Comparison of ENCODE assay signal across 8 cellular contexts in genomic region chr11:128886401-128887119, GRCh38. TPM values are rescaled to one million over a fixed set of nuclear protein-coding genes. Genes with fewer than 3 reads are reported as not detected.
DNase-seq lines count a peak whose midpoint lies in the region; ATAC-seq and TF ChIP-seq lines count a peak whose summit lies in the region.

No MANE protein-coding gene starts in this region.

- H3K4me3 ChIP-seq in BJ (ENCODE audit: low read depth, low read length), result no peak overlapping the region
- H3K4me3 ChIP-seq in HEK293 (ENCODE audit: low read depth, low read length), result no peak overlapping the region
- no peak overlapping the region for H3K4me3 ChIP-seq in lower leg skin (ENCODE audit: low read depth, poor library complexity, severe bottlenecking)

- 21 to 45% methylated on average over 5 of the region's 5 CpGs for WGBS in lower leg skin, 2 donors

- DNase-seq in BJ (ENCODE audit: low read depth), result no peak
- DNase-seq in RWPE1 (ENCODE audit: low spot score), result peak; percentile 18
- DNase-seq in left ventricle myocardium superior, result no peak
- DNase-seq in SKM-1 (lab: John Stamatoyannopoulos, UW; ENCODE audit: unreplicated experiment), result no peak
- DNase-seq in stimulated activated CD4-positive, alpha-beta T cell treated with anti-CD3 and anti-CD28 coated beads, Interleukin-4, amount 100 ng/mL, for 1 hour, result no peak
- no peak for DNase-seq in lower leg skin (ENCODE audit: low spot score in 2 of 2)

- peak; percentile 25; the same call in 1 of the 2 replicates for TF ChIP-seq CTCF in BJ (IDR thresholded peaks at IDR 0.05; ENCODE audit: insufficient read depth, low read depth, low read length)
- 0 out of 2 replicates have a peak, but pooled peaks have one; percentile 20 for TF ChIP-seq CTCF in HEK293 (tag by site-specific recombination; IDR thresholded peaks at IDR 0.05)
- TF ChIP-seq CTCF in RWPE1 (conservative IDR thresholded peaks at IDR 0.05; ENCODE audit: low read depth), result peak; percentile 20; the same call in 1 of the 2 replicates
- TF ChIP-seq CTCF in lower leg skin (IDR thresholded peaks at IDR 0.05), result no peak

- CTCF ChIA-PET in BJ (lab: Yijun Ruan, JAX) (interaction anchor here (1.0 to 11.0 kb wide), 10 partner anchors 12 to 714 kb away, joined by 3 to 253 read pairs (median 28); partner anchors contain the start of gene TP53AIP1), HEK293 (lab: Yijun Ruan, JAX) (interaction anchor here (0.6 to 11.1 kb wide), 30 partner anchors 10 to 867 kb away, joined by 3 to 556 read pairs (median 5); no protein-coding TSS in a partner anchor), RWPE1 (lab: Yijun Ruan, JAX) (interaction anchor here (0.6 to 6.1 kb wide), 10 partner anchors 19 to 1135 kb away, joined by 3 to 103 read pairs (median 4); no protein-coding TSS in a partner anchor)

- H3K27me3 ChIP-seq in BJ (ENCODE audit: control insufficient read depth, insufficient read depth, low read length), result peaks cover 29% of the 10 kb centered on the region

- H3K9me3 ChIP-seq in HEK293 (ENCODE audit: control insufficient read depth, insufficient read depth, low read depth, low read length), result no peaks in the 10 kb centered on the region

- H3K27ac ChIP-seq in HEK293 (ENCODE audit: extremely low read depth, low read depth, low read length) (no peak overlapping the region), RWPE1 (no peak overlapping the region)

- no peak for TF ChIP-seq POLR2A in lower leg skin (IDR thresholded peaks at IDR 0.05)

- intact Hi-C loops in left ventricle myocardium superior (cut with micrococcal nuclease) (no loop called here), lower leg skin (cut with DNase I; ENCODE audit: low total_unique reads) (no loop called here)

- peak; percentile 29 for ATAC-seq in left ventricle myocardium superior
- ATAC-seq in HG03039 (IDR thresholded peaks at IDR 0.05; ENCODE audit: unreplicated experiment), result no peak

- no peaks in the 10 kb centered on the region for H3K4me1 ChIP-seq in HEK293 (ENCODE audit: control insufficient read depth, insufficient read depth, low read length)

- POLR2A ChIA-PET in BJ (lab: Charles Lee) (no interaction called here), HEK293 (lab: Yijun Ruan, JAX) (interaction anchor here (3.1 kb wide), 1 partner anchor 70 kb away, joined by 14 read pairs; no protein-coding TSS in a partner anchor), RWPE1 (lab: Yijun Ruan, JAX; ENCODE audit: low non-redundant PET) (no interaction called here)

- H3K36me3 ChIP-seq in BJ (ENCODE audit: control insufficient read depth, insufficient read depth, low read length) (no peaks in the 10 kb centered on the region), HEK293 (ENCODE audit: control insufficient read depth in 2 of 2, insufficient read depth in 1 of 2, low read length in 2 of 2) (no peaks in the 10 kb centered on the region)

TF ChIP-seq in HEK293, 187 proteins besides CTCF, POLR2A, EP300 and RAD21:
- TF ChIP-seq PATZ1 (tag by site-specific recombination; IDR thresholded peaks at IDR 0.05) (no peak), ZNF654 (tag by site-specific recombination; IDR thresholded peaks at IDR 0.05; ENCODE audit: low read depth) (peak; percentile 38)
TF ChIP-seq in HEK293: peak in this region for 1.

RNA-seq across cellular contexts. Expression of gene KCNJ5, which starts 4.6 kb away (rescaled TPM):
- polyA plus RNA-seq in BJ (2011; rRNA removed), result not detected in 2 replicates
- not detected in 2 replicates for polyA minus RNA-seq in BJ (2011; rRNA and poly(A)+ RNA removed)
- total RNA-seq in left ventricle myocardium superior, result 7.2 TPM
- total RNA-seq in lower leg skin, result 1 to 10 TPM in 1 of 4 donors, under 1 TPM in 2, not detected in 1; 0.15 to 1.0 (median 0.59) TPM

RNA-seq across cellular contexts. Expression of gene KCNJ1, which starts 19.5 kb away (rescaled TPM):
- not detected in 2 replicates for polyA plus RNA-seq in BJ (2011; rRNA removed)
- not detected in 2 replicates for polyA minus RNA-seq in BJ (2011; rRNA and poly(A)+ RNA removed)
- total RNA-seq in left ventricle myocardium superior, result 0.07 TPM
- total RNA-seq in lower leg skin, result under 1 TPM in 3 of 4 donors, not detected in 1; 0.10 to 0.88 (median 0.42) TPM

RNA-seq across cellular contexts. Expression of gene TP53AIP1, which starts 56.1 kb away (rescaled TPM):
- not detected in 2 replicates for polyA plus RNA-seq in BJ (2011; rRNA removed)
- polyA minus RNA-seq in BJ (2011; rRNA and poly(A)+ RNA removed), result not detected in 2 replicates
- not detected for total RNA-seq in left ventricle myocardium superior
- 10 to 100 TPM in 3 of 4 donors, 1 to 10 TPM in 1; 9.2 to 17.3 (median 16.2) TPM for total RNA-seq in lower leg skin

Comparison
In these comparisons a context has a peak if more than half of its experiments do, and no peak if none do; other contexts are left out.
1. CTCF ChIP-seq: peak in BJ (single experiment), HEK293 (single experiment) and RWPE1 (single experiment); none in lower leg skin (0 of 3).
2. RNA of gene TP53AIP1, which starts 56.1 kb away (total RNA-seq): 9.2 to 17.3 TPM in lower leg skin; not detected in left ventricle myocardium superior (single experiment); every median in the first group is over 10 times any median in the second.